9 cellular contexts compared by ENCODE assay signal in the genomic region with DNA sequence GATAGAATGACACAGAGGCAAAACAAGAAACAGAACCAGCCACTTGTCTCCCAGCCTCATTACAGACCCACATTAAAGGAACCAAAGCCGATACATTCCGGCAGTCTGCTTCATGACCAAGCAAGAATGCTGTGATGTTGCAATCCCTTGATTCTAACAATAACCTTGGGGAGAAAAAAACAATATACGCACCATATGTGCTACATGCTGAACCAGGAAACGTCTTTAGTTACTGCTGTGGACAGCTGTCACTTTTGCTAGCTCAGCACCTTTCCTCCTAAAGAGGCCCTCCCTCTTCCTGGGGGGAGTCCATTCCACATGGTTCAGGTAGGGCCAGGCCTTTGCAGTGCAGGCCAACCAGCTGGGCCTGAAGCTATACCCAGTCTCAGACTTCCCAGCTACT.
DNase-seq lines count a peak whose midpoint lies in the region; ATAC-seq lines count a peak whose summit lies in the region.
"Had no signal": no experiment of that assay in that cellular context is flagged by ENCODE, and none has a peak within 500 bp of the region (broad histone marks: within the 10 kb centered on the region; RNA-seq: fewer than 3 reads in every experiment).

No MANE protein-coding gene starts in this region.

- intact Hi-C loops in left ventricle myocardium superior (cut with micrococcal nuclease), result no loop called here
- intact Hi-C loops in activated CD4-positive, alpha-beta T cell treated with anti-CD3 and anti-CD28 coated beads for 36 hours (cut with DNase I, micrococcal nuclease), result no loop called here

- H3K9me3 Mint-ChIP-seq in activated naive CD8-positive, alpha-beta T cell treated with anti-CD3 and anti-CD28 coated beads for 36 hours, result peaks cover 4% of the 10 kb centered on the region
- H3K9me3 Mint-ChIP-seq in activated CD4-positive, alpha-beta T cell treated with anti-CD3 and anti-CD28 coated beads for 36 hours (ENCODE audit: low read depth), result peaks cover 12% of the 10 kb centered on the region
- H3K9me3 Mint-ChIP-seq in stimulated activated memory B cell treated with anti-CD40 and anti-IgM and Interleukin-4, amounts not matched to agents 10 μg/mL and 1 μg/mL and 100 μg/mL, for 72 hours, result peaks cover 6% of the 10 kb centered on the region

- no peaks in the 10 kb centered on the region for H3K27me3 Mint-ChIP-seq in activated naive CD8-positive, alpha-beta T cell treated with anti-CD3 and anti-CD28 coated beads for 36 hours
- H3K27me3 Mint-ChIP-seq in activated CD4-positive, alpha-beta T cell treated with anti-CD3 and anti-CD28 coated beads for 36 hours, result no peaks in the 10 kb centered on the region
- H3K27me3 Mint-ChIP-seq in stimulated activated memory B cell treated with anti-CD40 and anti-IgM and Interleukin-4, amounts not matched to agents 10 μg/mL and 1 μg/mL and 100 μg/mL, for 72 hours, result no peaks in the 10 kb centered on the region

- peaks cover 8% of the 10 kb centered on the region for H3K4me1 Mint-ChIP-seq in activated naive CD8-positive, alpha-beta T cell treated with anti-CD3 and anti-CD28 coated beads for 36 hours
- peaks cover 4% of the 10 kb centered on the region for H3K4me1 Mint-ChIP-seq in activated CD4-positive, alpha-beta T cell treated with anti-CD3 and anti-CD28 coated beads for 36 hours
- peaks cover 8% of the 10 kb centered on the region for H3K4me1 Mint-ChIP-seq in stimulated activated memory B cell treated with anti-CD40 and anti-IgM and Interleukin-4, amounts not matched to agents 10 μg/mL and 1 μg/mL and 100 μg/mL, for 72 hours

- H3K36me3 Mint-ChIP-seq in activated naive CD8-positive, alpha-beta T cell treated with anti-CD3 and anti-CD28 coated beads for 36 hours, result peaks cover 2% of the 10 kb centered on the region
- H3K36me3 Mint-ChIP-seq in activated CD4-positive, alpha-beta T cell treated with anti-CD3 and anti-CD28 coated beads for 36 hours (ENCODE audit: low read depth), result peaks cover 4% of the 10 kb centered on the region
- peaks cover 6% of the 10 kb centered on the region for H3K36me3 Mint-ChIP-seq in stimulated activated memory B cell treated with anti-CD40 and anti-IgM and Interleukin-4, amounts not matched to agents 10 μg/mL and 1 μg/mL and 100 μg/mL, for 72 hours

- POLR2A ChIA-PET in activated CD4-positive, alpha-beta T cell treated with anti-CD3 and anti-CD28 coated beads for 36 hours (lab: Charles Lee), result no interaction called here

- no peak overlapping the region for H3K4me3 Mint-ChIP-seq in activated naive CD8-positive, alpha-beta T cell treated with anti-CD3 and anti-CD28 coated beads for 36 hours
- H3K4me3 Mint-ChIP-seq in activated CD4-positive, alpha-beta T cell treated with anti-CD3 and anti-CD28 coated beads for 36 hours, result no peak overlapping the region
- H3K4me3 Mint-ChIP-seq in stimulated activated memory B cell treated with anti-CD40 and anti-IgM and Interleukin-4, amounts not matched to agents 10 μg/mL and 1 μg/mL and 100 μg/mL, for 72 hours, result no peak overlapping the region

- DNase-seq in HPDE6-E6E7 (ENCODE audit: extremely low spot score) (peak; percentile 39), amniotic epithelial cell (ENCODE audit: low read depth) (peak; percentile 96), left ventricle myocardium superior (no peak), NCI-H748 treated with DMSO at 0.1 percent for 48 hours (lab: John Stamatoyannopoulos, UW) (no peak)
- DNase-seq in activated naive CD8-positive, alpha-beta T cell treated with anti-CD3 and anti-CD28 coated beads for 36 hours, result no peak
- DNase-seq in activated CD4-positive, alpha-beta T cell treated with anti-CD3 and anti-CD28 coated beads for 36 hours, result no peak
- DNase-seq: kidney had no signal

- peak overlapping the region; percentile 32 for H3K4me2 ChIP-seq in skeletal muscle satellite cell (ENCODE audit: low read length)

- peak; percentile 87 for ATAC-seq in left ventricle myocardium superior
- ATAC-seq in activated CD4-positive, alpha-beta T cell treated with anti-CD3 and anti-CD28 coated beads for 36 hours, result no peak
- ATAC-seq in stimulated activated memory B cell treated with anti-CD40 and anti-IgM and Interleukin-4, amounts not matched to agents 10 μg/mL and 1 μg/mL and 100 μg/mL, for 72 hours, result no peak

- H3K9me3 ChIP-seq in skeletal muscle satellite cell (replicated peaks; ENCODE audit: low read length), result no peaks in the 10 kb centered on the region

- H3K36me3 ChIP-seq in skeletal muscle satellite cell (ENCODE audit: insufficient read depth, low read length), result no peaks in the 10 kb centered on the region

- H3K9ac ChIP-seq in skeletal muscle satellite cell (ENCODE audit: low read depth, low read length), result no peak overlapping the region

- no peak overlapping the region for H3K4me3 ChIP-seq in skeletal muscle satellite cell (ENCODE audit: low read length)

- CTCF ChIA-PET in activated CD4-positive, alpha-beta T cell treated with anti-CD3 and anti-CD28 coated beads for 36 hours (lab: Charles Lee), result interaction anchor here (0.9 kb wide), 1 partner anchor 10 kb away, joined by 3 read pairs; no protein-coding TSS in a partner anchor

- no peak overlapping the region for H3K27ac Mint-ChIP-seq in activated naive CD8-positive, alpha-beta T cell treated with anti-CD3 and anti-CD28 coated beads for 36 hours
- H3K27ac Mint-ChIP-seq in activated CD4-positive, alpha-beta T cell treated with anti-CD3 and anti-CD28 coated beads for 36 hours, result no peak overlapping the region
- no peak overlapping the region for H3K27ac Mint-ChIP-seq in stimulated activated memory B cell treated with anti-CD40 and anti-IgM and Interleukin-4, amounts not matched to agents 10 μg/mL and 1 μg/mL and 100 μg/mL, for 72 hours

- peaks cover 23% of the 10 kb centered on the region for H3K4me1 ChIP-seq in skeletal muscle satellite cell (ENCODE audit: control insufficient read depth, insufficient read depth, low read length)

- no peaks in the 10 kb centered on the region for H3K27me3 ChIP-seq in skeletal muscle satellite cell (ENCODE audit: control insufficient read depth, insufficient read depth, low read length)

Comparison
In these comparisons a context has a peak if more than half of its experiments do, and no peak if none do; other contexts are left out.
1. DNase-seq: peak in HPDE6-E6E7 (single experiment) and amniotic epithelial cell (single experiment); none in left ventricle myocardium superior (single experiment), NCI-H748 treated with DMSO at 0.1 percent for 48 hours (single experiment), activated naive CD8-positive, alpha-beta T cell treated with anti-CD3 and anti-CD28 coated beads for 36 hours (single experiment) and activated CD4-positive, alpha-beta T cell treated with anti-CD3 and anti-CD28 coated beads for 36 hours (single experiment).